21 cellular contexts compared by ENCODE assay signal in genomic region chr4:8292388-8293107, GRCh38. TPM values are rescaled to one million over a fixed set of nuclear protein-coding genes. Genes with fewer than 3 reads are reported as not detected.
"Had no signal": no experiment of that assay in that cellular context is flagged by ENCODE, and none has a peak within 500 bp of the region (broad histone marks: within the 10 kb centered on the region; RNA-seq: fewer than 3 reads in every experiment).

No MANE protein-coding gene starts in this region.

- DNase-seq: activated CD4-positive, alpha-beta T cell treated with anti-CD3 and anti-CD28 coated beads, Interleukin-2, amount 50 U/mL, for 1 hour; activated CD8-positive, alpha-beta memory T cell treated with anti-CD3 and anti-CD28 coated beads, Interleukin-2, amount 50 U/mL, for 4 hours; activated effector memory CD4-positive, alpha-beta T cell treated with Interleukin-2 at 50 U/mL for 16 hours; activated naive CD4-positive, alpha-beta T cell treated with anti-CD3 and anti-CD28 coated beads, Interleukin-2, amount 10 ng/mL, durations not matched to agents 7 days and 5 days; activated naive CD8-positive, alpha-beta T cell treated with anti-CD3 and anti-CD28 coated beads, Interleukin-2, amount 50 U/mL, for 24 hours; activated T-cell treated with anti-CD3 and anti-CD28 coated beads, Interleukin-2, amount 50 U/mL, for 4 hours; effector CD8-positive, alpha-beta T cell; immature natural killer cell; nephron progenitor cell; SK-N-SH; stimulated activated CD8-positive, alpha-beta memory T cell treated with anti-CD3 and anti-CD28 coated beads, Interleukin-4, amount 100 ng/mL, for 48 hours; stimulated activated naive CD4-positive, alpha-beta T cell treated with Interleukin-2 at 50 U/mL for 16 hours; T1000 had no signal

- H3K36me3 ChIP-seq: ascending aorta, breast epithelium, right lobe of liver, uterus had no signal

- H3K9ac ChIP-seq: SK-N-SH had no signal

- H3K9me3 ChIP-seq: ascending aorta, breast epithelium, gastroesophageal sphincter, psoas muscle, right lobe of liver, SK-N-SH, tibial nerve, uterus had no signal

- H3K4me1 ChIP-seq: ascending aorta, breast epithelium, gastroesophageal sphincter, psoas muscle, right lobe of liver, tibial nerve, uterus had no signal

- H3K27me3 ChIP-seq: ascending aorta, breast epithelium, gastroesophageal sphincter, right lobe of liver, tibial nerve, uterus had no signal

- H3K4me3 ChIP-seq: ascending aorta, breast epithelium, gastroesophageal sphincter, psoas muscle, right lobe of liver, tibial nerve, uterus had no signal

- ATAC-seq: activated naive CD8-positive, alpha-beta T cell treated with anti-CD3 and anti-CD28 coated beads, Interleukin-2, amount 50 U/mL, for 24 hours; activated T-cell treated with anti-CD3 and anti-CD28 coated beads, Interleukin-2, amount 50 U/mL, for 4 hours; esophagus mucosa; gastroesophageal sphincter; psoas muscle; right lobe of liver had no signal

- H3K27ac ChIP-seq: ascending aorta, breast epithelium, gastroesophageal sphincter, psoas muscle, right lobe of liver, tibial nerve, uterus had no signal

RNA-seq across cellular contexts. Expression of gene HTRA3, which starts 23.0 kb away (rescaled TPM):
- total RNA-seq: activated T-cell treated with anti-CD3 and anti-CD28 coated beads, Interleukin-2, amount 50 U/mL, for 4 hours had no signal
- polyA plus RNA-seq: immature natural killer cell had no signal
